1 cellular context compared by ENCODE assay signal in genomic region chr17:17837966-17838962, GRCh38.
TF ChIP-seq lines count a peak whose summit lies in the region.

No MANE protein-coding gene starts in this region.

TF ChIP-seq in K562, 482 proteins besides CTCF, POLR2A, EP300 and RAD21 (continued from another document and continues in another):
- TF ChIP-seq, protein P1, sequence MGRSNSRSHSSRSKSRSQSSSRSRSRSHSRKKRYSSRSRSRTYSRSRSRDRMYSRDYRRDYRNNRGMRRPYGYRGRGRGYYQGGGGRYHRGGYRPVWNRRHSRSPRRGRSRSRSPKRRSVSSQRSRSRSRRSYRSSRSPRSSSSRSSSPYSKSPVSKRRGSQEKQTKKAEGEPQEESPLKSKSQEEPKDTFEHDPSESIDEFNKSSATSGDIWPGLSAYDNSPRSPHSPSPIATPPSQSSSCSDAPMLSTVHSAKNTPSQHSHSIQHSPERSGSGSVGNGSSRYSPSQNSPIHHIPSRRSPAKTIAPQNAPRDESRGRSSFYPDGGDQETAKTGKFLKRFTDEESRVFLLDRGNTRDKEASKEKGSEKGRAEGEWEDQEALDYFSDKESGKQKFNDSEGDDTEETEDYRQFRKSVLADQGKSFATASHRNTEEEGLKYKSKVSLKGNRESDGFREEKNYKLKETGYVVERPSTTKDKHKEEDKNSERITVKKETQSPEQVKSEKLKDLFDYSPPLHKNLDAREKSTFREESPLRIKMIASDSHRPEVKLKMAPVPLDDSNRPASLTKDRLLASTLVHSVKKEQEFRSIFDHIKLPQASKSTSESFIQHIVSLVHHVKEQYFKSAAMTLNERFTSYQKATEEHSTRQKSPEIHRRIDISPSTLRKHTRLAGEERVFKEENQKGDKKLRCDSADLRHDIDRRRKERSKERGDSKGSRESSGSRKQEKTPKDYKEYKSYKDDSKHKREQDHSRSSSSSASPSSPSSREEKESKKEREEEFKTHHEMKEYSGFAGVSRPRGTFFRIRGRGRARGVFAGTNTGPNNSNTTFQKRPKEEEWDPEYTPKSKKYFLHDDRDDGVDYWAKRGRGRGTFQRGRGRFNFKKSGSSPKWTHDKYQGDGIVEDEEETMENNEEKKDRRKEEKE (IDR thresholded peaks at IDR 0.05; ENCODE audit: borderline replicate concordance in 1 of 2, control insufficient read depth in 1 of 2, low read depth in 2 of 2, low read length in 1 of 2) = no peak
- no peak for TF ChIP-seq MEIS2 (IDR thresholded peaks at IDR 0.05; ENCODE audit: partially characterized antibody)
- TF ChIP-seq, protein P2, sequence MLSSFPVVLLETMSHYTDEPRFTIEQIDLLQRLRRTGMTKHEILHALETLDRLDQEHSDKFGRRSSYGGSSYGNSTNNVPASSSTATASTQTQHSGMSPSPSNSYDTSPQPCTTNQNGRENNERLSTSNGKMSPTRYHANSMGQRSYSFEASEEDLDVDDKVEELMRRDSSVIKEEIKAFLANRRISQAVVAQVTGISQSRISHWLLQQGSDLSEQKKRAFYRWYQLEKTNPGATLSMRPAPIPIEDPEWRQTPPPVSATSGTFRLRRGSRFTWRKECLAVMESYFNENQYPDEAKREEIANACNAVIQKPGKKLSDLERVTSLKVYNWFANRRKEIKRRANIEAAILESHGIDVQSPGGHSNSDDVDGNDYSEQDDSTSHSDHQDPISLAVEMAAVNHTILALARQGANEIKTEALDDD (IDR thresholded peaks at IDR 0.05) = no peak; the same call in 1 of the 2 replicates
- no peak for TF ChIP-seq ZEB2 (IDR thresholded peaks at IDR 0.05)
- TF ChIP-seq, protein P3, sequence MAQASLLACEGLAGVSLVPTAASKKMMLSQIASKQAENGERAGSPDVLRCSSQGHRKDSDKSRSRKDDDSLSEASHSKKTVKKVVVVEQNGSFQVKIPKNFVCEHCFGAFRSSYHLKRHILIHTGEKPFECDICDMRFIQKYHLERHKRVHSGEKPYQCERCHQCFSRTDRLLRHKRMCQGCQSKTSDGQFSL (CRISPR knock-in tag; IDR thresholded peaks at IDR 0.05) = 0 out of 2 replicates have a peak, but pooled peaks have one; percentile 49
- TF ChIP-seq, protein P3 (tag; IDR thresholded peaks at IDR 0.05) = no peak
- no peak for TF ChIP-seq PTBP1 (IDR thresholded peaks at IDR 0.05; ENCODE audit: low read depth, low read length)
- TF ChIP-seq, protein P4, sequence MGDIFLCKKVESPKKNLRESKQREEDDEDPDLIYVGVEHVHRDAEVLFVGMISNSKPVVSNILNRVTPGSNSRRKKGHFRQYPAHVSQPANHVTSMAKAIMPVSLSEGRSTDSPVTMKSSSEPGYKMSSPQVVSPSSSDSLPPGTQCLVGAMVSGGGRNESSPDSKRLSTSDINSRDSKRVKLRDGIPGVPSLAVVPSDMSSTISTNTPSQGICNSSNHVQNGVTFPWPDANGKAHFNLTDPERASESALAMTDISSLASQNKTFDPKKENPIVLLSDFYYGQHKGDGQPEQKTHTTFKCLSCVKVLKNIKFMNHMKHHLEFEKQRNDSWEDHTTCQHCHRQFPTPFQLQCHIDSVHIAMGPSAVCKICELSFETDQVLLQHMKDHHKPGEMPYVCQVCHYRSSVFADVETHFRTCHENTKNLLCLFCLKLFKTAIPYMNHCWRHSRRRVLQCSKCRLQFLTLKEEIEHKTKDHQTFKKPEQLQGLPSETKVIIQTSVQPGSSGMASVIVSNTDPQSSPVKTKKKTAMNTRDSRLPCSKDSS (IDR thresholded peaks at IDR 0.05; ENCODE audit: low read depth, partially characterized antibody) = peak; percentile 7
- no peak for TF ChIP-seq ZNF586 (CRISPR knock-in tag; conservative IDR thresholded peaks at IDR 0.05)
- TF ChIP-seq, protein P5, sequence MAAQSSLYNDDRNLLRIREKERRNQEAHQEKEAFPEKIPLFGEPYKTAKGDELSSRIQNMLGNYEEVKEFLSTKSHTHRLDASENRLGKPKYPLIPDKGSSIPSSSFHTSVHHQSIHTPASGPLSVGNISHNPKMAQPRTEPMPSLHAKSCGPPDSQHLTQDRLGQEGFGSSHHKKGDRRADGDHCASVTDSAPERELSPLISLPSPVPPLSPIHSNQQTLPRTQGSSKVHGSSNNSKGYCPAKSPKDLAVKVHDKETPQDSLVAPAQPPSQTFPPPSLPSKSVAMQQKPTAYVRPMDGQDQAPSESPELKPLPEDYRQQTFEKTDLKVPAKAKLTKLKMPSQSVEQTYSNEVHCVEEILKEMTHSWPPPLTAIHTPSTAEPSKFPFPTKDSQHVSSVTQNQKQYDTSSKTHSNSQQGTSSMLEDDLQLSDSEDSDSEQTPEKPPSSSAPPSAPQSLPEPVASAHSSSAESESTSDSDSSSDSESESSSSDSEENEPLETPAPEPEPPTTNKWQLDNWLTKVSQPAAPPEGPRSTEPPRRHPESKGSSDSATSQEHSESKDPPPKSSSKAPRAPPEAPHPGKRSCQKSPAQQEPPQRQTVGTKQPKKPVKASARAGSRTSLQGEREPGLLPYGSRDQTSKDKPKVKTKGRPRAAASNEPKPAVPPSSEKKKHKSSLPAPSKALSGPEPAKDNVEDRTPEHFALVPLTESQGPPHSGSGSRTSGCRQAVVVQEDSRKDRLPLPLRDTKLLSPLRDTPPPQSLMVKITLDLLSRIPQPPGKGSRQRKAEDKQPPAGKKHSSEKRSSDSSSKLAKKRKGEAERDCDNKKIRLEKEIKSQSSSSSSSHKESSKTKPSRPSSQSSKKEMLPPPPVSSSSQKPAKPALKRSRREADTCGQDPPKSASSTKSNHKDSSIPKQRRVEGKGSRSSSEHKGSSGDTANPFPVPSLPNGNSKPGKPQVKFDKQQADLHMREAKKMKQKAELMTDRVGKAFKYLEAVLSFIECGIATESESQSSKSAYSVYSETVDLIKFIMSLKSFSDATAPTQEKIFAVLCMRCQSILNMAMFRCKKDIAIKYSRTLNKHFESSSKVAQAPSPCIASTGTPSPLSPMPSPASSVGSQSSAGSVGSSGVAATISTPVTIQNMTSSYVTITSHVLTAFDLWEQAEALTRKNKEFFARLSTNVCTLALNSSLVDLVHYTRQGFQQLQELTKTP (IDR thresholded peaks at IDR 0.05; ENCODE audit: low read depth in 1 of 2, partially characterized antibody in 2 of 2) = no peak
- no peak for TF ChIP-seq THAP12 (CRISPR knock-in tag; IDR thresholded peaks at IDR 0.05)
- no peak for TF ChIP-seq ID3 (CRISPR knock-in tag; IDR thresholded peaks at IDR 0.05)
- no peak for TF ChIP-seq ID3 (tag; IDR thresholded peaks at IDR 0.05)
- no peak for TF ChIP-seq GABPB2 (CRISPR knock-in tag; conservative IDR thresholded peaks at IDR 0.05)
- TF ChIP-seq PHB2 (IDR thresholded peaks at IDR 0.05; ENCODE audit: low read depth) = no peak
- no peak for TF ChIP-seq EP400 (IDR thresholded peaks at IDR 0.05)
- TF ChIP-seq, protein P6, sequence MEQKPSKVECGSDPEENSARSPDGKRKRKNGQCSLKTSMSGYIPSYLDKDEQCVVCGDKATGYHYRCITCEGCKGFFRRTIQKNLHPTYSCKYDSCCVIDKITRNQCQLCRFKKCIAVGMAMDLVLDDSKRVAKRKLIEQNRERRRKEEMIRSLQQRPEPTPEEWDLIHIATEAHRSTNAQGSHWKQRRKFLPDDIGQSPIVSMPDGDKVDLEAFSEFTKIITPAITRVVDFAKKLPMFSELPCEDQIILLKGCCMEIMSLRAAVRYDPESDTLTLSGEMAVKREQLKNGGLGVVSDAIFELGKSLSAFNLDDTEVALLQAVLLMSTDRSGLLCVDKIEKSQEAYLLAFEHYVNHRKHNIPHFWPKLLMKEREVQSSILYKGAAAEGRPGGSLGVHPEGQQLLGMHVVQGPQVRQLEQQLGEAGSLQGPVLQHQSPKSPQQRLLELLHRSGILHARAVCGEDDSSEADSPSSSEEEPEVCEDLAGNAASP (IDR thresholded peaks at IDR 0.05) = no peak
- no peak for TF ChIP-seq ZNF77 (CRISPR knock-in tag; IDR thresholded peaks at IDR 0.05)
- no peak for TF ChIP-seq BRF1 (IDR thresholded peaks at IDR 0.05; ENCODE audit: borderline replicate concordance, extremely low read depth, insufficient read length)
- TF ChIP-seq, protein P7, sequence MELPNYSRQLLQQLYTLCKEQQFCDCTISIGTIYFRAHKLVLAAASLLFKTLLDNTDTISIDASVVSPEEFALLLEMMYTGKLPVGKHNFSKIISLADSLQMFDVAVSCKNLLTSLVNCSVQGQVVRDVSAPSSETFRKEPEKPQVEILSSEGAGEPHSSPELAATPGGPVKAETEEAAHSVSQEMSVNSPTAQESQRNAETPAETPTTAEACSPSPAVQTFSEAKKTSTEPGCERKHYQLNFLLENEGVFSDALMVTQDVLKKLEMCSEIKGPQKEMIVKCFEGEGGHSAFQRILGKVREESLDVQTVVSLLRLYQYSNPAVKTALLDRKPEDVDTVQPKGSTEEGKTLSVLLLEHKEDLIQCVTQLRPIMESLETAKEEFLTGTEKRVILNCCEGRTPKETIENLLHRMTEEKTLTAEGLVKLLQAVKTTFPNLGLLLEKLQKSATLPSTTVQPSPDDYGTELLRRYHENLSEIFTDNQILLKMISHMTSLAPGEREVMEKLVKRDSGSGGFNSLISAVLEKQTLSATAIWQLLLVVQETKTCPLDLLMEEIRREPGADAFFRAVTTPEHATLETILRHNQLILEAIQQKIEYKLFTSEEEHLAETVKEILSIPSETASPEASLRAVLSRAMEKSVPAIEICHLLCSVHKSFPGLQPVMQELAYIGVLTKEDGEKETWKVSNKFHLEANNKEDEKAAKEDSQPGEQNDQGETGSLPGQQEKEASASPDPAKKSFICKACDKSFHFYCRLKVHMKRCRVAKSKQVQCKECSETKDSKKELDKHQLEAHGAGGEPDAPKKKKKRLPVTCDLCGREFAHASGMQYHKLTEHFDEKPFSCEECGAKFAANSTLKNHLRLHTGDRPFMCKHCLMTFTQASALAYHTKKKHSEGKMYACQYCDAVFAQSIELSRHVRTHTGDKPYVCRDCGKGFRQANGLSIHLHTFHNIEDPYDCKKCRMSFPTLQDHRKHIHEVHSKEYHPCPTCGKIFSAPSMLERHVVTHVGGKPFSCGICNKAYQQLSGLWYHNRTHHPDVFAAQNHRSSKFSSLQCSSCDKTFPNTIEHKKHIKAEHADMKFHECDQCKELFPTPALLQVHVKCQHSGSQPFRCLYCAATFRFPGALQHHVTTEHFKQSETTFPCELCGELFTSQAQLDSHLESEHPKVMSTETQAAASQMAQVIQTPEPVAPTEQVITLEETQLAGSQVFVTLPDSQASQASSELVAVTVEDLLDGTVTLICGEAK (IDR thresholded peaks at IDR 0.05) = no peak
- TF ChIP-seq, protein P7 (CRISPR knock-in tag; IDR thresholded peaks at IDR 0.05) = no peak
- TF ChIP-seq FOS (IDR thresholded peaks at IDR 0.05; ENCODE audit: extremely low read depth, insufficient read length) = no peak
